ENCODE assay signal across 10 cellular contexts in the genomic region with DNA sequence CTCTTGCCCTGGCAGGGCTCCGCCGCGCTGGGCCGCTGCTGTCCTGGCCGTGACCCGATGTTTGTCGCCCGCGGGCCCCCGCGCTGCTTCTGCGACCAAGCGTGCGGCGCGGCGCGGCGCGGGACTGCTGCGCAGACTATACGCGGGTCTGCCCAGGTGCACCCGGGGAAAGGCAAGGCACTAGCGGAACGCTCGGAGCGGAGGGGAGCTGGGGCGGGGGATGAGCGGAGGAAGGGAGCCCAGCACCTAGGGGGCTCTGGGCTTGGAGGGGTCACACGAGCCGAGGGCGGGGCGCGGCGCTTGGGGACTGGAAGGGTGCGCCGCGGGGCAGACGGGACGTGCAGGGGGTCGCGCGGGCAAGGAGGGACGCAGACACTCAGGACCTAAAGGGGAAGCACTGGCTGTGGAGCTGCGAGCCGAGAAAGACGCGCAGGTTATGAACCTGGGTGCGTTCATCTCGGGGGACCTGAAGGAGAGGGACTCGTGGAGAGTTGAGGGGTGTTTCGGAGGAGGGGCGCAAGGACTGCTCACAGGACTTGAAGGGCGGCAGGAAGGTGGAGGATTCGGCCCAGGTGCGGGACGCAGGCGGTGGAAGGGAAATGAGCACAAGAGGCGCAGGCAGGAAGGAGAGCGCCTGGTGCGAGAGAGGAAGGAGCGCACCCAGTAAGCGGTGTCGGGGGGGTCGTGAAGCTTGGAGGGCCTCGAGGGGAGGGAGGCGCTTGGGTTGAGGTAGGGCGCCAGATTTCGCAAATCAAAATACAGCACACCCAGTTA. TPM values are rescaled to one million over a fixed set of nuclear protein-coding genes. Genes with fewer than 3 reads are reported as not detected.
A peak's percentile ranks its signal among the peaks of the same experiment; 100 is the strongest.
DNase-seq lines count a peak whose midpoint lies in the region; ATAC-seq, FAIRE-seq and TF ChIP-seq lines count a peak whose summit lies in the region.
"Had no signal": no experiment of that assay in that cellular context is flagged by ENCODE, and none has a peak within 500 bp of the region (broad histone marks: within the 10 kb centered on the region; RNA-seq: fewer than 3 reads in every experiment).

No MANE protein-coding gene starts in this region.

- H3K4me1 ChIP-seq in upper lobe of right lung = peaks cover 16% of the 10 kb centered on the region

- ATAC-seq in memory B cell (ENCODE audit: low read depth) (peak; percentile 37), upper lobe of right lung (peak; percentile 49), left colon (no peak)

- no peak for FAIRE-seq in bronchial epithelial cell (lab: Jason Lieb, UNC)
- FAIRE-seq: islet of Langerhans, TTC549 had no signal

- peak overlapping the region; percentile 1 for H3K4me3 ChIP-seq in bronchial epithelial cell (ENCODE audit: low read depth, low read length)
- H3K4me3 ChIP-seq in upper lobe of right lung = peak overlapping the region; percentile 37

- H3K27me3 ChIP-seq in bronchial epithelial cell (ENCODE audit: control insufficient read depth, insufficient read depth, low read length) (peaks cover 20% of the 10 kb centered on the region), upper lobe of right lung (peaks cover 54% of the 10 kb centered on the region)

- no peaks in the 10 kb centered on the region for H3K36me3 ChIP-seq in bronchial epithelial cell (ENCODE audit: control insufficient read depth, insufficient read depth, low read length)
- no peaks in the 10 kb centered on the region for H3K36me3 ChIP-seq in upper lobe of right lung

- peaks cover 7% of the 10 kb centered on the region for H3K4me1 Mint-ChIP-seq in memory B cell

- no peak for TF ChIP-seq CTCF in bronchial epithelial cell (IDR thresholded peaks at IDR 0.05; ENCODE audit: insufficient read depth, low read length, severe bottlenecking)
- no peak for TF ChIP-seq CTCF in upper lobe of right lung (IDR thresholded peaks at IDR 0.05)

- peak; percentile 34 for DNase-seq in activated gamma-delta T cell treated with Interleukin-2 at 50 U/mL for 16 hours
- no peak for DNase-seq in activated gamma-delta T cell (lab: John Stamatoyannopoulos, UW)
- DNase-seq in bronchial epithelial cell (ENCODE audit: low read depth) = no peak
- no peak for DNase-seq in memory B cell (ENCODE audit: low spot score in 2 of 2)
- no peak for DNase-seq in upper lobe of right lung
- no peak for DNase-seq in left colon
- DNase-seq in NCI-H446 treated with DMSO at 0.1 percent for 48 hours (lab: John Stamatoyannopoulos, UW) = no peak
- DNase-seq in DMS114 treated with DMSO at 0.1 percent for 48 hours (lab: John Stamatoyannopoulos, UW; ENCODE audit: unreplicated experiment) = no peak

- no peaks in the 10 kb centered on the region for H3K36me3 Mint-ChIP-seq in memory B cell

- no peak overlapping the region for H3K27ac ChIP-seq in upper lobe of right lung

- intact Hi-C loops in upper lobe of right lung (cut with DNase I) = no loop called here
- intact Hi-C loops in left colon (cut with DNase I, micrococcal nuclease) = no loop called here

- peak overlapping the region; percentile 78 for H3K4me3 Mint-ChIP-seq in memory B cell

- no peaks in the 10 kb centered on the region for H3K9me3 ChIP-seq in upper lobe of right lung

- no peak overlapping the region for H3K27ac Mint-ChIP-seq in memory B cell

- H3K27me3 Mint-ChIP-seq in memory B cell = peaks cover 24% of the 10 kb centered on the region

- H3K9me3 Mint-ChIP-seq in memory B cell = no peaks in the 10 kb centered on the region

RNA-seq across cellular contexts. Expression of a gene that starts 40.8 kb away (rescaled TPM):
- 12.4 and 18.3 TPM in 2 replicates for total RNA-seq in bronchial epithelial cell
- total RNA-seq in upper lobe of right lung = 54.4 TPM
- 10 to 100 TPM; 28.5 to 29.8 TPM for total RNA-seq in left colon
